In genomic region chr22:43001271-43002197, GRCh38 we compare ENCODE assay signal across 8 cellular contexts. TPM values are rescaled to one million over a fixed set of nuclear protein-coding genes. Genes with fewer than 3 reads are reported as not detected.
DNase-seq lines count a peak whose midpoint lies in the region; ATAC-seq lines count a peak whose summit lies in the region.

No MANE protein-coding gene starts in this region.

- WGBS in GM23248 (ENCODE audit: low coverage in 1 of 2, low lambda C conversion rate in 2 of 2, missing lambda C conversion rate in 2 of 2), 2 experiments: 58 to 75% methylated on average over 3 of the region's 3 CpGs

- in situ Hi-C loops in GM23248 (cut with MboI): no loop called here

- H3K9me3 ChIP-seq in GM23248 (ENCODE audit: low read depth): no peaks in the 10 kb centered on the region
- H3K9me3 ChIP-seq in T-helper 17 cell (ENCODE audit: control insufficient read depth, low read length, poor library complexity, severe bottlenecking): no peaks in the 10 kb centered on the region

- H3K9ac ChIP-seq in GM23248: peak overlapping the region; percentile 69

- no peaks in the 10 kb centered on the region for H4K20me1 ChIP-seq in GM23248 (ENCODE audit: insufficient read depth)

- H3K4me3 Mint-ChIP-seq in T-helper 17 cell: peak overlapping the region; percentile 39

- peak overlapping the region; percentile 42 for H3K4me3 ChIP-seq in GM23248

- H3K27ac Mint-ChIP-seq in T-helper 17 cell: peak overlapping the region; percentile 60

- H3K4me2 ChIP-seq in GM23248 (ENCODE audit: unreplicated experiment): peak overlapping the region; percentile 44

- H3K27ac ChIP-seq in GM23248: peak overlapping the region; percentile 90

- H3K4me1 ChIP-seq in GM23248 (ENCODE audit: insufficient read depth): peaks cover 83% of the 10 kb centered on the region

- H3K27me3 Mint-ChIP-seq in T-helper 17 cell: no peaks in the 10 kb centered on the region

- DNase-seq in GM23248 (peak; percentile 68), T-helper 17 cell (no peak), fibroblast of the conjunctiva (ENCODE audit: low read depth) (peak; percentile 61), renal cortical epithelial cell (ENCODE audit: low read depth) (peak; percentile 32), NCI-H524 treated with DMSO at 0.1 percent for 48 hours (lab: John Stamatoyannopoulos, UW) (no peak), SHP77 (lab: John Stamatoyannopoulos, UW) (no peak), HuH-7 (ENCODE audit: low spot score) (no peak)

- no peaks in the 10 kb centered on the region for H3K36me3 Mint-ChIP-seq in T-helper 17 cell (ENCODE audit: low read depth)

- peaks cover 60% of the 10 kb centered on the region for H3F3A ChIP-seq in GM23248 (ENCODE audit: insufficient read depth)

- H3K27me3 ChIP-seq in GM23248 (replicated peaks; ENCODE audit: insufficient read depth): no peaks in the 10 kb centered on the region

- no peaks in the 10 kb centered on the region for H3K36me3 ChIP-seq in GM23248 (ENCODE audit: low read depth)

- H3K79me2 ChIP-seq in GM23248 (ENCODE audit: insufficient read depth): peaks cover 98% of the 10 kb centered on the region

- no peak overlapping the region for H2AFZ ChIP-seq in GM23248

- ATAC-seq in T-helper 17 cell: peak; percentile 50
- no peak for ATAC-seq in HG03095 (IDR thresholded peaks at IDR 0.05; ENCODE audit: unreplicated experiment)

- H3K4me1 Mint-ChIP-seq in T-helper 17 cell: peaks cover 69% of the 10 kb centered on the region

- no peaks in the 10 kb centered on the region for H3K9me2 ChIP-seq in GM23248 (ENCODE audit: insufficient read depth)

RNA-seq across cellular contexts. Expression of gene PACSIN2, which starts 13.4 kb away (rescaled TPM):
- 35.5 and 43.7 TPM in 2 replicates for total RNA-seq in GM23248 (2014; rRNA removed; shearing (Covaris generic))
- polyA plus RNA-seq in GM23248 (2016; fragmentation: Nextera tagmentation; extraction: Ambion mirVana): 36.0 and 36.5 TPM in 2 replicates
- total RNA-seq in T-helper 17 cell (10 to 100 TPM; 36.8 to 61.3 TPM), renal cortical epithelial cell (69.8 and 129 TPM in 2 replicates)

Comparison
In these comparisons a context has a peak if more than half of its experiments do, and no peak if none do; other contexts are left out.
1. DNase-seq: peak in GM23248 (single experiment), fibroblast of the conjunctiva (single experiment) and renal cortical epithelial cell (single experiment); none in T-helper 17 cell (0 of 3), NCI-H524 treated with DMSO at 0.1 percent for 48 hours (single experiment), SHP77 (0 of 2) and HuH-7 (single experiment).